In genomic region chr9:87547665-87548064, GRCh38 we compare ENCODE assay signal across 14 cellular contexts. TPM values are rescaled to one million over a fixed set of nuclear protein-coding genes. Genes with fewer than 3 reads are reported as not detected.
DNase-seq lines count a peak whose midpoint lies in the region; ATAC-seq, FAIRE-seq and TF ChIP-seq lines count a peak whose summit lies in the region.
"Had no signal": no experiment of that assay in that cellular context is flagged by ENCODE, and none has a peak within 500 bp of the region (broad histone marks: within the 10 kb centered on the region; RNA-seq: fewer than 3 reads in every experiment).

No MANE protein-coding gene starts in this region.

- peaks cover 5% of the 10 kb centered on the region for H3K4me1 ChIP-seq in H9 (ENCODE audit: insufficient read depth, low read length)
- no peaks in the 10 kb centered on the region for H3K4me1 ChIP-seq in pancreas
- H3K4me1 ChIP-seq: SJCRH30 had no signal

- H3K23me2 ChIP-seq in H9 (ENCODE audit: insufficient read length, low read depth, low read length, poor library complexity, severe bottlenecking): no peaks in the 10 kb centered on the region

- no peak overlapping the region for H4K5ac ChIP-seq in H9 (ENCODE audit: insufficient read length, low read depth, low read length)

- no peak overlapping the region for H3K23ac ChIP-seq in H9 (ENCODE audit: insufficient read length, low read depth, low read length)

- H2BK20ac ChIP-seq in H9 (ENCODE audit: low read depth, low read length, poor library complexity, severe bottlenecking): no peak overlapping the region

- H4K91ac ChIP-seq in H9 (ENCODE audit: insufficient read length, low read depth, low read length): no peak overlapping the region

- no peak overlapping the region for H4K8ac ChIP-seq in H9 (replicated peaks; ENCODE audit: insufficient read length, low read depth, low read length)

- no peak overlapping the region for H2AK5ac ChIP-seq in H9 (ENCODE audit: insufficient read length, low read length)

- H3K4me1 Mint-ChIP-seq in H9: peaks cover 26 to 27% of the 10 kb centered on the region in 2 experiments
- H3K4me1 Mint-ChIP-seq: activated naive CD4-positive, alpha-beta T cell treated with anti-CD3 and anti-CD28 coated beads, Interleukin-2, amount 10 ng/mL, durations not matched to agents 7 days and 5 days had no signal

- peak; percentile 83 to 91 (median 85) for ATAC-seq in pancreas

- H3K27me3 ChIP-seq in H9 (ENCODE audit: insufficient read depth, low read length) (no peaks in the 10 kb centered on the region), pancreas (no peaks in the 10 kb centered on the region)
- H3K27me3 ChIP-seq: SJCRH30 had no signal

- H3K79me2 ChIP-seq in H9 (ENCODE audit: insufficient read depth, low read length): peaks cover 4% of the 10 kb centered on the region; the same call in 1 of the 2 replicates

- H2BK15ac ChIP-seq in H9 (ENCODE audit: low read depth, low read length): no peak overlapping the region

- H3K9ac ChIP-seq in H9 (ENCODE audit: extremely low read depth, insufficient read length, low read length): no peak overlapping the region

- intact Hi-C loops in pancreas (cut with DNase I): no loop called here

- peaks cover 13% of the 10 kb centered on the region for H3K79me1 ChIP-seq in H9 (ENCODE audit: insufficient read depth, low read depth, low read length, poor library complexity, severe bottlenecking)

- H3T11ph ChIP-seq in H9 (ENCODE audit: low read length): no peak overlapping the region

- H3K27ac ChIP-seq in H9 (ENCODE audit: insufficient read length, low read depth, low read length): no peak overlapping the region
- H3K27ac ChIP-seq in pancreas: peak overlapping the region in 2 of 4 donors; percentile 23 to 24
- H3K27ac ChIP-seq: SJCRH30 had no signal

- H3K4ac ChIP-seq in H9 (ENCODE audit: low read depth, low read length): no peak overlapping the region

- peaks cover 17 to 19% (median 17%) of the 10 kb centered on the region in 3 experiments for H3K36me3 Mint-ChIP-seq in H9 (ENCODE audit: insufficient read depth in 1 of 3, low read depth in 3 of 3)
- H3K36me3 Mint-ChIP-seq: activated naive CD4-positive, alpha-beta T cell treated with anti-CD3 and anti-CD28 coated beads, Interleukin-2, amount 10 ng/mL, durations not matched to agents 7 days and 5 days had no signal

- H3K27ac Mint-ChIP-seq in H9: peak overlapping the region; percentile 2 to 32 (median 28); a peak in 4 of 7 replicates
- H3K27ac Mint-ChIP-seq: activated naive CD4-positive, alpha-beta T cell treated with anti-CD3 and anti-CD28 coated beads, Interleukin-2, amount 10 ng/mL, durations not matched to agents 7 days and 5 days had no signal

- TF ChIP-seq CTCF in H9 (conservative IDR thresholded peaks at IDR 0.05): peak; percentile 30; the same call in 2 of the 3 replicates
- no peak for TF ChIP-seq CTCF in pancreas (IDR thresholded peaks at IDR 0.05)

- H2AFZ ChIP-seq in H9 (ENCODE audit: low read length): no peak overlapping the region

- peaks cover 2% of the 10 kb centered on the region in 2 experiments; a peak in 1 of 5 replicates for H3K9me3 Mint-ChIP-seq in H9
- H3K9me3 Mint-ChIP-seq: activated naive CD4-positive, alpha-beta T cell treated with anti-CD3 and anti-CD28 coated beads, Interleukin-2, amount 10 ng/mL, durations not matched to agents 7 days and 5 days had no signal

- H3K27me3 Mint-ChIP-seq in H9 (ENCODE audit: low read depth): no peaks in the 10 kb centered on the region

- H4K20me1 ChIP-seq in H9 (ENCODE audit: control insufficient read depth, insufficient read depth, insufficient read length): no peaks in the 10 kb centered on the region

- H3K14ac ChIP-seq in H9 (ENCODE audit: insufficient read depth, low read length): no peak overlapping the region

- H3K4me3 ChIP-seq in pancreas: no peak overlapping the region
- H3K4me3 ChIP-seq: SJCRH30 had no signal

- no peak overlapping the region for H3K18ac ChIP-seq in H9 (ENCODE audit: insufficient read length, low read depth, low read length)

- peaks cover 0 to 2% (median 0%) of the 10 kb centered on the region in 3 donors for H3K36me3 ChIP-seq in pancreas

- H2BK12ac ChIP-seq in H9 (ENCODE audit: insufficient read length, low read depth, low read length): no peak overlapping the region

- DNase-seq in H9 (no peak), amniotic epithelial cell (ENCODE audit: low read depth) (peak; percentile 57), iris pigment epithelial cell (ENCODE audit: low read depth) (peak; percentile 54), pancreas (peak in 2 of 6 donors; percentile 44 to 48), OCI-M1 (lab: John Stamatoyannopoulos, UW) (no peak), dedifferentiated amniotic fluid mesenchymal stem cell (ENCODE audit: extremely low spot score) (no peak), NCI-H2081 treated with DMSO at 0.1 percent for 48 hours (lab: John Stamatoyannopoulos, UW) (no peak)
- no peak for DNase-seq in activated T-cell treated with anti-CD3 and anti-CD28 coated beads, Interleukin-2, amount 50 U/mL, for 1 hour
- DNase-seq: activated naive CD4-positive, alpha-beta T cell treated with anti-CD3 and anti-CD28 coated beads, Interleukin-2, amount 10 ng/mL, durations not matched to agents 7 days and 5 days; cerebellar nuclear complex; DND-41; NCI-H748 treated with DMSO at 0.1 percent for 48 hours; SJCRH30; stimulated activated CD4-positive, alpha-beta T cell treated with anti-CD3 and anti-CD28 coated beads, Interleukin-2, amount 100 ng/mL, for 48 hours had no signal

- H3K9me3 ChIP-seq in H9 (ENCODE audit: control insufficient read depth, low read depth, low read length) (no peaks in the 10 kb centered on the region), pancreas (no peaks in the 10 kb centered on the region)
- H3K9me3 ChIP-seq: SJCRH30 had no signal

- no peak overlapping the region for H3K4me2 ChIP-seq in H9 (ENCODE audit: insufficient read depth, insufficient read length, low read length)

- no peak overlapping the region for H3K4me3 Mint-ChIP-seq in H9
- H3K4me3 Mint-ChIP-seq: activated naive CD4-positive, alpha-beta T cell treated with anti-CD3 and anti-CD28 coated beads, Interleukin-2, amount 10 ng/mL, durations not matched to agents 7 days and 5 days had no signal

- no peak overlapping the region for H2BK120ac ChIP-seq in H9 (ENCODE audit: low read depth, low read length, poor library complexity, severe bottlenecking)

- no peak for FAIRE-seq in pancreas (lab: Jason Lieb, UNC)

- no peak overlapping the region for H2BK5ac ChIP-seq in H9 (ENCODE audit: insufficient read length, low read length)

- no peak overlapping the region for H3K56ac ChIP-seq in H9 (ENCODE audit: insufficient read length, low read depth, low read length)

- WGBS in H9 (ENCODE audit: extremely low coverage, insufficient read length, low lambda C conversion rate): no CpG with 5 or more reads among the region's 6 CpGs
- 53 to 56% methylated on average over 6 of the region's 6 CpGs for WGBS in pancreas, 2 donors

RNA-seq across cellular contexts. Expression of gene DAPK1, which starts 50.0 kb away (rescaled TPM):
- total RNA-seq in H9 (2021) (78.3 and 79.4 TPM in 2 replicates), pancreas (10 to 100 TPM; 43.1 to 98.7 (median 48.9) TPM)
- 10 to 100 TPM; 29.1 to 31.8 TPM for polyA plus RNA-seq in pancreas

Comparison
In these comparisons a context has a peak if more than half of its experiments do, and no peak if none do; other contexts are left out.
1. DNase-seq: peak in amniotic epithelial cell (single experiment) and iris pigment epithelial cell (single experiment); none in H9 (single experiment), OCI-M1 (single experiment), dedifferentiated amniotic fluid mesenchymal stem cell (single experiment), NCI-H2081 treated with DMSO at 0.1 percent for 48 hours (single experiment) and activated T-cell treated with anti-CD3 and anti-CD28 coated beads, Interleukin-2, amount 50 U/mL, for 1 hour (single experiment).